ENCODE assay signal across 8 cellular contexts in the genomic region with DNA sequence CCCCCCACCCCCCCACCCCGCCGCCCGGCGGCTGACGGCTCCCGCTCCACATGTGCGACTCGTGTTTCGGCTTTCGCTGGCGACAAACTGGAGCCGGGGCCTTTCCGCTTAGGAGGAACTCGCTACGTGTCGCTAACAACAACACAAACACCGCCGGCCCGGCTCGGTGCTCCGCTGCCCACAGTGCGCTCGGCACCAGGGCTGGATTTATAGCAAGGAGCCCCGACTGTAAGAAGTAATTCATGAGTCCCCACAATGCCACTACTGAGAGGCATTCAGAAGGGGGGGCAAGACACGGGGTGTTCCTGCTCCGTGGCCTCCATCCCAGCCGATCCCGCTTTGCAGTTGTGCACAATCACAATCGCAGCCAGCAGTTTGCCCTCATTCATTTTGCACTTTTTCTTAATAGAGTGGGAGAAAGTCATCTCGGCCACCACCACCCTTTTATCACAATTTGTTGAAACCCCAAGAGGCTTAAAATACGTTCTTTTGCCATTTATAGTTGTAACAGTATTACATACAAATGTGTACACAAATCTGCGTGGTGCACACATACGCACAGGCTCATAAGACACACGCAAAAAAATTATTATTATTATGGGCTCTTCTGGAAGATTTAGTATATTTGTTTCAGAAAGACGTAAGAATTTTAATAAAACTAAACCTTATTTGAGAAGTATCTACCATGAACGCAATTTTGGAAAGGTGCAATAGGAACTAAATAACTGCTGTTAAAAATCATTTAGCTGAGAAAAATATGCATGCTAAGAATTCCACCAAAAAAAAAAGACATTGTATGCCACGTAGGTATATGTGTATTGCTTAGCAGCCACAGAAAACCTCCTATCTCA. TPM values are rescaled to one million over a fixed set of nuclear protein-coding genes. Genes with fewer than 3 reads are reported as not detected.
DNase-seq lines count a peak whose midpoint lies in the region; ATAC-seq and TF ChIP-seq lines count a peak whose summit lies in the region.

No MANE protein-coding gene starts in this region.

- H3K4me1 ChIP-seq in NT2/D1 (ENCODE audit: insufficient read depth, insufficient read length), result no peaks in the 10 kb centered on the region
- no peaks in the 10 kb centered on the region for H3K4me1 ChIP-seq in foreskin keratinocyte
- peaks cover 28% of the 10 kb centered on the region for H3K4me1 ChIP-seq in neural progenitor cell

- no peak for TF ChIP-seq CTCF in GM12864 (IDR thresholded peaks at IDR 0.05; ENCODE audit: low read depth, low read length, missing control alignments)
- TF ChIP-seq CTCF in foreskin keratinocyte (conservative IDR thresholded peaks at IDR 0.05), result no peak
- TF ChIP-seq CTCF in neural progenitor cell (IDR thresholded peaks at IDR 0.05), result no peak

- H3K27ac Mint-ChIP-seq in neural progenitor cell, result peak overlapping the region; percentile 90

- peak overlapping the region; percentile 82 for H3K4me3 Mint-ChIP-seq in neural progenitor cell

- H3K79me2 ChIP-seq in neural progenitor cell (ENCODE audit: low read depth), result no peaks in the 10 kb centered on the region

- DNase-seq in GM12864 (ENCODE audit: low read depth), result no peak
- no peak for DNase-seq in NT2/D1 (ENCODE audit: low read depth, low spot score)
- no peak for DNase-seq in foreskin keratinocyte
- peak; percentile 79 for DNase-seq in neural progenitor cell (ENCODE audit: low spot score)
- no peak for DNase-seq in NCI-H2029 treated with DMSO at 0.1 percent for 48 hours (lab: John Stamatoyannopoulos, UW)
- DNase-seq in activated CD8-positive, alpha-beta memory T cell treated with anti-CD3 and anti-CD28 coated beads, Interleukin-2, amount 50 U/mL, for 4 hours, result no peak

- no peaks in the 10 kb centered on the region for H3K36me3 Mint-ChIP-seq in neural progenitor cell

- H3K4me2 ChIP-seq in neural progenitor cell, result peak overlapping the region; percentile 80

- no peak overlapping the region for H3K27ac ChIP-seq in foreskin keratinocyte
- H3K27ac ChIP-seq in neural progenitor cell, result no peak overlapping the region

- peak overlapping the region; percentile 64 for H3K9ac ChIP-seq in NT2/D1 (ENCODE audit: insufficient read length, low read depth)
- H3K9ac ChIP-seq in neural progenitor cell, result no peak overlapping the region

- peaks cover 14% of the 10 kb centered on the region for H3K27me3 ChIP-seq in NT2/D1 (ENCODE audit: insufficient read depth, insufficient read length)
- H3K27me3 ChIP-seq in foreskin keratinocyte, result peaks cover 89% of the 10 kb centered on the region
- peaks cover 97% of the 10 kb centered on the region for H3K27me3 ChIP-seq in neural progenitor cell

- peaks cover 64% of the 10 kb centered on the region for H3K4me1 Mint-ChIP-seq in neural progenitor cell

- H3F3A ChIP-seq in neural progenitor cell (ENCODE audit: low read depth), result peaks cover 35% of the 10 kb centered on the region

- H3K36me3 ChIP-seq in NT2/D1 (ENCODE audit: insufficient read depth, insufficient read length, low read length) (no peaks in the 10 kb centered on the region), neural progenitor cell (no peaks in the 10 kb centered on the region)

- peaks cover 2% of the 10 kb centered on the region for H3K9me3 Mint-ChIP-seq in neural progenitor cell

- no peaks in the 10 kb centered on the region for H3K9me3 ChIP-seq in NT2/D1 (ENCODE audit: insufficient read depth, low read length)
- H3K9me3 ChIP-seq in neural progenitor cell (ENCODE audit: low read depth), result no peaks in the 10 kb centered on the region

- peaks cover 7% of the 10 kb centered on the region for H4K20me1 ChIP-seq in neural progenitor cell (ENCODE audit: low read depth)

- peaks cover 5% of the 10 kb centered on the region for H3K27me3 Mint-ChIP-seq in neural progenitor cell (ENCODE audit: insufficient read depth, low read depth)

- peak overlapping the region; percentile 52 for H3K4me3 ChIP-seq in GM12864 (ENCODE audit: low read depth, low read length)
- H3K4me3 ChIP-seq in NT2/D1 (ENCODE audit: insufficient read length, low read depth), result peak overlapping the region; percentile 47
- H3K4me3 ChIP-seq in neural progenitor cell, result peak overlapping the region; percentile 46

- peak overlapping the region; percentile 59 for H2AFZ ChIP-seq in neural progenitor cell (replicated peaks)

- peak; percentile 16 for ATAC-seq in foreskin keratinocyte
- ATAC-seq in GM21528 (IDR thresholded peaks at IDR 0.05; ENCODE audit: low FRiP score, unreplicated experiment), result no peak
- ATAC-seq in GM21423 (IDR thresholded peaks at IDR 0.05; ENCODE audit: unreplicated experiment), result no peak

RNA-seq across cellular contexts. Expression of a gene that starts 48.1 kb away (rescaled TPM):
- total RNA-seq in foreskin keratinocyte (not detected in 2 replicates), neural progenitor cell (ENCODE audit: low replicate concordance) (0.19 and 0.56 TPM in 2 replicates)
- not detected in 2 replicates for polyA plus RNA-seq in foreskin keratinocyte
